Comparison of ENCODE assay signal across 8 cellular contexts in the genomic region with DNA sequence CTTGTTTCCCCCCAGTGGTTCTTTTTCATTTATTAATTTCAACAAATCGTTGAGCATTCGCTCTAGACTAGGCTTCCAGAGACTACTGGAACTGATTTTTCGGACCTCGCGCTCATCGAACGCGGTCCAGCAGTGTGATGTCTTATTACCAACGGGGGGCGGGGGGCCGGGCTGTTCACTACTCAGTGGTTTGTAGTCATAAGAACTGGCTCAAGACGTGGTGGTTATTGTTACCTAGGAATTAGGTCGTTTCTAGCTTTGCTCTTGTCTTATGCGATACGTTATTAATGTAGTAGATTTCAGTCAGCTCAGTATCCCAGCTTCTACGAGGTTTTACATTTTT. TPM values are rescaled to one million over a fixed set of nuclear protein-coding genes. Genes with fewer than 3 reads are reported as not detected.
A peak's percentile ranks its signal among the peaks of the same experiment; 100 is the strongest.
DNase-seq lines count a peak whose midpoint lies in the region; ATAC-seq and TF ChIP-seq lines count a peak whose summit lies in the region.

No MANE protein-coding gene starts in this region.

- ATAC-seq in body of pancreas (peak; percentile 4), left lobe of liver (peak; percentile 25), GM18873 (IDR thresholded peaks at IDR 0.05; ENCODE audit: low FRiP score, unreplicated experiment) (no peak)

- TF ChIP-seq CTCF in body of pancreas (IDR thresholded peaks at IDR 0.05) (no peak), thyroid gland (IDR thresholded peaks at IDR 0.05) (no peak)

- peak overlapping the region; percentile 94 to 99 for H3K4me3 ChIP-seq in body of pancreas
- peak overlapping the region; percentile 56 to 84 (median 74) for H3K4me3 ChIP-seq in thyroid gland (replicated peaks in 1 of 3)

- H3K4me1 ChIP-seq in body of pancreas, result peaks cover 20% of the 10 kb centered on the region
- peaks cover 14 to 17% of the 10 kb centered on the region in 2 donors for H3K4me1 ChIP-seq in thyroid gland

- H3K36me3 ChIP-seq in body of pancreas (replicated peaks in 1 of 2; ENCODE audit: insufficient read depth in 1 of 2, low read depth in 2 of 2) (peaks cover 7 to 18% of the 10 kb centered on the region in 2 donors), thyroid gland (peaks cover 33 to 42% of the 10 kb centered on the region in 2 donors)

- 0 to 1% methylated on average over 14 to 15 of the region's 16 CpGs for WGBS in body of pancreas, 2 donors
- 1% methylated on average over 16 of the region's 16 CpGs for WGBS in thyroid gland, 2 donors

- no peak for TF ChIP-seq POLR2A in body of pancreas (IDR thresholded peaks at IDR 0.05)
- TF ChIP-seq POLR2A in thyroid gland (IDR thresholded peaks at IDR 0.05), result no peak

- DNase-seq in EH (ENCODE audit: low read depth), result peak; percentile 43
- DNase-seq in HuH-7.5 (ENCODE audit: low spot score), result peak; percentile 35
- peak in 3 of 4 donors; percentile 10 to 35 (median 20) for DNase-seq in body of pancreas
- no peak for DNase-seq in left lobe of liver (ENCODE audit: low spot score)
- DNase-seq in thyroid gland, result peak; percentile 47 to 53
- DNase-seq in SW480 (ENCODE audit: low spot score), result no peak
- DNase-seq in GM03348 (ENCODE audit: low spot score), result no peak

- intact Hi-C loops in body of pancreas (cut with DNase I), result no loop called here
- intact Hi-C loops in thyroid gland (cut with DNase I), result no loop called here

- H3K27me3 ChIP-seq in body of pancreas (no peaks in the 10 kb centered on the region), thyroid gland (no peaks in the 10 kb centered on the region)

- H3K9me3 ChIP-seq in body of pancreas (no peaks in the 10 kb centered on the region), thyroid gland (no peaks in the 10 kb centered on the region)

- peak overlapping the region in 3 of 4 donors; percentile 92 to 96 (median 94) for H3K27ac ChIP-seq in body of pancreas
- peak overlapping the region; percentile 86 to 95 (median 95) for H3K27ac ChIP-seq in thyroid gland

RNA-seq across cellular contexts. Expression of gene RBM5, which starts 0.9 kb away (rescaled TPM):
- total RNA-seq in body of pancreas, result 100 to 1,000 TPM; 139 to 308 TPM
- 50.9 TPM for total RNA-seq in left lobe of liver
- total RNA-seq in thyroid gland, result 100 to 1,000 TPM; 230 to 337 (median 268) TPM

Comparison
In these comparisons a context has a peak if more than half of its experiments do, and no peak if none do; other contexts are left out.
1. DNase-seq: peak in EH (single experiment), HuH-7.5 (single experiment), body of pancreas (3 of 4) and thyroid gland (2 of 2); none in left lobe of liver (single experiment), SW480 (single experiment) and GM03348 (single experiment).